Comparison of ENCODE assay signal across 1 cellular context in the genomic region with DNA sequence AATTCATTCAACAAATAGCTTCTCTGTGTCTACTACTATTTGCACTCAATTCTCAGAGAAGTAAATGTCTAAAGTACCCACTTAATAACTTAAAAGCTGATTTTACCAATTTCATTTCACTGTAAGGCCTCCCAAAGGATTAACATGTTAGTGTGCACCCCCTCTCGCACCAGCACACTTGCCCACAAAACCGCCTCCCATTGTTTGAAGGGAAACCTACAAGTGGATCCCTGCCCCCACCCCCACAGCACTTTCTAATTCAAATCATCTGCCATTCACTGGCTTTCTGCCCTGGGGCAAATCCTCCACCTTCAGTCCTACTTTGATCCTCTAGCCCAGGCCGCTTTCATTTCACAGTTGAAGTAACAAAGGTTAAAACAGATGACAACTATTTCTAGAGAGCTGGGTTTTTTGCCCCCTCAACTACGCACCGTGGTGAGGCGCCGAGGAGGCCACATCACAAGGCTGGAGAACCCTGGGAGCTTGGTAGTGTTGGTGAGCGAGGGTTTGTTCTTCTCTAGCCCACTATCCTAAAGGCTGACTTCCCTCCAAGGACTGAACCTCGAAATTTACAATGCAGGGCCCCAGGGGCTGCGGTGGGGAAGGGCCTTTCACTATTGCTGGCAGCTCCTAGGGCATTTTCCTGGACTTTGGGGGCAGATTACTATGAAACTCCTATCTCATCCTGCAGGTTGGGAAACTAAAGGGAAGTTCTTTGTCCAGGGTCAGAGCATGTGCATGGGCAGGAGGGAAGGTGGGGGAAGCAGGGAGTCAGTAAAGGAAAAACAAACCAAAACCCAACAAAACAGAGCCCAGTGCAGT.
TF ChIP-seq lines count a peak whose summit lies in the region.

No MANE protein-coding gene starts in this region.

TF ChIP-seq in HepG2, 621 proteins besides CTCF, POLR2A, EP300 and RAD21 (continued from another document and continues in another):
- TF ChIP-seq, protein P1, sequence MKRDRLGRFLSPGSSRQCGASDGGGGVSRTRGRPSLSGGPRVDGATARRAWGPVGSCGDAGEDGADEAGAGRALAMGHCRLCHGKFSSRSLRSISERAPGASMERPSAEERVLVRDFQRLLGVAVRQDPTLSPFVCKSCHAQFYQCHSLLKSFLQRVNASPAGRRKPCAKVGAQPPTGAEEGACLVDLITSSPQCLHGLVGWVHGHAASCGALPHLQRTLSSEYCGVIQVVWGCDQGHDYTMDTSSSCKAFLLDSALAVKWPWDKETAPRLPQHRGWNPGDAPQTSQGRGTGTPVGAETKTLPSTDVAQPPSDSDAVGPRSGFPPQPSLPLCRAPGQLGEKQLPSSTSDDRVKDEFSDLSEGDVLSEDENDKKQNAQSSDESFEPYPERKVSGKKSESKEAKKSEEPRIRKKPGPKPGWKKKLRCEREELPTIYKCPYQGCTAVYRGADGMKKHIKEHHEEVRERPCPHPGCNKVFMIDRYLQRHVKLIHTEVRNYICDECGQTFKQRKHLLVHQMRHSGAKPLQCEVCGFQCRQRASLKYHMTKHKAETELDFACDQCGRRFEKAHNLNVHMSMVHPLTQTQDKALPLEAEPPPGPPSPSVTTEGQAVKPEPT (CRISPR knock-in tag; IDR thresholded peaks at IDR 0.05; ENCODE audit: low read depth), result no peak
- TF ChIP-seq MAFG (CRISPR knock-in tag; IDR thresholded peaks at IDR 0.05) (no peak), ZSCAN22 (CRISPR knock-in tag; IDR thresholded peaks at IDR 0.05) (0 out of 2 replicates have a peak, but pooled peaks have one; percentile 41), GATAD2A (CRISPR knock-in tag; IDR thresholded peaks at IDR 0.05) (0 out of 2 replicates have a peak, but pooled peaks have one; percentile 0), HNF4A (CRISPR knock-in tag; IDR thresholded peaks at IDR 0.05) (peak; percentile 51), MED13 (CRISPR knock-in tag; IDR thresholded peaks at IDR 0.05) (0 out of 2 replicates have a peak, but pooled peaks have one; percentile 14), FIP1L1 (IDR thresholded peaks at IDR 0.05; ENCODE audit: borderline replicate concordance, insufficient read depth, low read depth, low read length) (no peak), TARDBP (CRISPR knock-in tag; IDR thresholded peaks at IDR 0.05) (peak; percentile 38; the same call in 1 of the 2 replicates), CCDC6 (CRISPR knock-in tag; IDR thresholded peaks at IDR 0.05) (peak; percentile 64), TMF1 (CRISPR knock-in tag; IDR thresholded peaks at IDR 0.05; ENCODE audit: low read depth) (peak; percentile 16; the same call in 1 of the 2 replicates), DPF2 (CRISPR knock-in tag; IDR thresholded peaks at IDR 0.05; ENCODE audit: borderline replicate concordance, low read depth) (peak; percentile 57; the same call in 1 of the 2 replicates), TCF12 (IDR thresholded peaks at IDR 0.05) (no peak), TCF12 (CRISPR knock-in tag; IDR thresholded peaks at IDR 0.05) (peak; percentile 2; the same call in 1 of the 2 replicates), RFX5 (IDR thresholded peaks at IDR 0.05; ENCODE audit: low read depth, low read length) (no peak), DMAP1 (CRISPR knock-in tag; IDR thresholded peaks at IDR 0.05) (0 out of 2 replicates have a peak, but pooled peaks have one; percentile 26), NR2F6 (IDR thresholded peaks at IDR 0.05) (no peak), NR2F6 (CRISPR knock-in tag; IDR thresholded peaks at IDR 0.05) (no peak), ZKSCAN1 (IDR thresholded peaks at IDR 0.05; ENCODE audit: low read length) (peak; percentile 29; the same call in 1 of the 2 replicates), SOX6 (IDR thresholded peaks at IDR 0.05) (no peak), SOX6 (CRISPR knock-in tag; IDR thresholded peaks at IDR 0.05) (peak; percentile 52; the same call in 1 of the 2 replicates), ZNF30 (CRISPR knock-in tag; IDR thresholded peaks at IDR 0.05) (0 out of 2 replicates have a peak, but pooled peaks have one; percentile 32), NFIC (IDR thresholded peaks at IDR 0.05; ENCODE audit: low read length) (0 out of 2 replicates have a peak, but pooled peaks have one; percentile 5), SMAD1 (CRISPR knock-in tag; IDR thresholded peaks at IDR 0.05; ENCODE audit: borderline replicate concordance, low read depth) (no peak), SAP130 (CRISPR knock-in tag; IDR thresholded peaks at IDR 0.05; ENCODE audit: low read depth) (peak; percentile 41), POLR2AphosphoS5 (IDR thresholded peaks at IDR 0.05; ENCODE audit: low read depth, low read length) (peak; percentile 24; the same call in 1 of the 2 replicates), NFIB (CRISPR knock-in tag; IDR thresholded peaks at IDR 0.05; ENCODE audit: borderline replicate concordance) (0 out of 2 replicates have a peak, but pooled peaks have one; percentile 53)
- TF ChIP-seq, protein P2, sequence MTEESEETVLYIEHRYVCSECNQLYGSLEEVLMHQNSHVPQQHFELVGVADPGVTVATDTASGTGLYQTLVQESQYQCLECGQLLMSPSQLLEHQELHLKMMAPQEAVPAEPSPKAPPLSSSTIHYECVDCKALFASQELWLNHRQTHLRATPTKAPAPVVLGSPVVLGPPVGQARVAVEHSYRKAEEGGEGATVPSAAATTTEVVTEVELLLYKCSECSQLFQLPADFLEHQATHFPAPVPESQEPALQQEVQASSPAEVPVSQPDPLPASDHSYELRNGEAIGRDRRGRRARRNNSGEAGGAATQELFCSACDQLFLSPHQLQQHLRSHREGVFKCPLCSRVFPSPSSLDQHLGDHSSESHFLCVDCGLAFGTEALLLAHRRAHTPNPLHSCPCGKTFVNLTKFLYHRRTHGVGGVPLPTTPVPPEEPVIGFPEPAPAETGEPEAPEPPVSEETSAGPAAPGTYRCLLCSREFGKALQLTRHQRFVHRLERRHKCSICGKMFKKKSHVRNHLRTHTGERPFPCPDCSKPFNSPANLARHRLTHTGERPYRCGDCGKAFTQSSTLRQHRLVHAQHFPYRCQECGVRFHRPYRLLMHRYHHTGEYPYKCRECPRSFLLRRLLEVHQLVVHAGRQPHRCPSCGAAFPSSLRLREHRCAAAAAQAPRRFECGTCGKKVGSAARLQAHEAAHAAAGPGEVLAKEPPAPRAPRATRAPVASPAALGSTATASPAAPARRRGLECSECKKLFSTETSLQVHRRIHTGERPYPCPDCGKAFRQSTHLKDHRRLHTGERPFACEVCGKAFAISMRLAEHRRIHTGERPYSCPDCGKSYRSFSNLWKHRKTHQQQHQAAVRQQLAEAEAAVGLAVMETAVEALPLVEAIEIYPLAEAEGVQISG (CRISPR knock-in tag; IDR thresholded peaks at IDR 0.05), result peak; percentile 28
- TF ChIP-seq, protein P3, sequence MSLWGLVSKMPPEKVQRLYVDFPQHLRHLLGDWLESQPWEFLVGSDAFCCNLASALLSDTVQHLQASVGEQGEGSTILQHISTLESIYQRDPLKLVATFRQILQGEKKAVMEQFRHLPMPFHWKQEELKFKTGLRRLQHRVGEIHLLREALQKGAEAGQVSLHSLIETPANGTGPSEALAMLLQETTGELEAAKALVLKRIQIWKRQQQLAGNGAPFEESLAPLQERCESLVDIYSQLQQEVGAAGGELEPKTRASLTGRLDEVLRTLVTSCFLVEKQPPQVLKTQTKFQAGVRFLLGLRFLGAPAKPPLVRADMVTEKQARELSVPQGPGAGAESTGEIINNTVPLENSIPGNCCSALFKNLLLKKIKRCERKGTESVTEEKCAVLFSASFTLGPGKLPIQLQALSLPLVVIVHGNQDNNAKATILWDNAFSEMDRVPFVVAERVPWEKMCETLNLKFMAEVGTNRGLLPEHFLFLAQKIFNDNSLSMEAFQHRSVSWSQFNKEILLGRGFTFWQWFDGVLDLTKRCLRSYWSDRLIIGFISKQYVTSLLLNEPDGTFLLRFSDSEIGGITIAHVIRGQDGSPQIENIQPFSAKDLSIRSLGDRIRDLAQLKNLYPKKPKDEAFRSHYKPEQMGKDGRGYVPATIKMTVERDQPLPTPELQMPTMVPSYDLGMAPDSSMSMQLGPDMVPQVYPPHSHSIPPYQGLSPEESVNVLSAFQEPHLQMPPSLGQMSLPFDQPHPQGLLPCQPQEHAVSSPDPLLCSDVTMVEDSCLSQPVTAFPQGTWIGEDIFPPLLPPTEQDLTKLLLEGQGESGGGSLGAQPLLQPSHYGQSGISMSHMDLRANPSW (CRISPR knock-in tag; IDR thresholded peaks at IDR 0.05; ENCODE audit: borderline replicate concordance), result 0 out of 2 replicates have a peak, but pooled peaks have one; percentile 48
- TF ChIP-seq, protein P4, sequence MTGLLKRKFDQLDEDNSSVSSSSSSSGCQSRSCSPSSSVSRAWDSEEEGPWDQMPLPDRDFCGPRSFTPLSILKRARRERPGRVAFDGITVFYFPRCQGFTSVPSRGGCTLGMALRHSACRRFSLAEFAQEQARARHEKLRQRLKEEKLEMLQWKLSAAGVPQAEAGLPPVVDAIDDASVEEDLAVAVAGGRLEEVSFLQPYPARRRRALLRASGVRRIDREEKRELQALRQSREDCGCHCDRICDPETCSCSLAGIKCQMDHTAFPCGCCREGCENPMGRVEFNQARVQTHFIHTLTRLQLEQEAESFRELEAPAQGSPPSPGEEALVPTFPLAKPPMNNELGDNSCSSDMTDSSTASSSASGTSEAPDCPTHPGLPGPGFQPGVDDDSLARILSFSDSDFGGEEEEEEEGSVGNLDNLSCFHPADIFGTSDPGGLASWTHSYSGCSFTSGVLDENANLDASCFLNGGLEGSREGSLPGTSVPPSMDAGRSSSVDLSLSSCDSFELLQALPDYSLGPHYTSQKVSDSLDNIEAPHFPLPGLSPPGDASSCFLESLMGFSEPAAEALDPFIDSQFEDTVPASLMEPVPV (CRISPR knock-in tag; IDR thresholded peaks at IDR 0.05), result 0 out of 2 replicates have a peak, but pooled peaks have one; percentile 47
- TF ChIP-seq, protein P5, sequence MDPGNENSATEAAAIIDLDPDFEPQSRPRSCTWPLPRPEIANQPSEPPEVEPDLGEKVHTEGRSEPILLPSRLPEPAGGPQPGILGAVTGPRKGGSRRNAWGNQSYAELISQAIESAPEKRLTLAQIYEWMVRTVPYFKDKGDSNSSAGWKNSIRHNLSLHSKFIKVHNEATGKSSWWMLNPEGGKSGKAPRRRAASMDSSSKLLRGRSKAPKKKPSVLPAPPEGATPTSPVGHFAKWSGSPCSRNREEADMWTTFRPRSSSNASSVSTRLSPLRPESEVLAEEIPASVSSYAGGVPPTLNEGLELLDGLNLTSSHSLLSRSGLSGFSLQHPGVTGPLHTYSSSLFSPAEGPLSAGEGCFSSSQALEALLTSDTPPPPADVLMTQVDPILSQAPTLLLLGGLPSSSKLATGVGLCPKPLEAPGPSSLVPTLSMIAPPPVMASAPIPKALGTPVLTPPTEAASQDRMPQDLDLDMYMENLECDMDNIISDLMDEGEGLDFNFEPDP (CRISPR knock-in tag; conservative IDR thresholded peaks at IDR 0.05), result 0 out of 2 replicates have a peak, but pooled peaks have one; percentile 20
- TF ChIP-seq, protein P6, sequence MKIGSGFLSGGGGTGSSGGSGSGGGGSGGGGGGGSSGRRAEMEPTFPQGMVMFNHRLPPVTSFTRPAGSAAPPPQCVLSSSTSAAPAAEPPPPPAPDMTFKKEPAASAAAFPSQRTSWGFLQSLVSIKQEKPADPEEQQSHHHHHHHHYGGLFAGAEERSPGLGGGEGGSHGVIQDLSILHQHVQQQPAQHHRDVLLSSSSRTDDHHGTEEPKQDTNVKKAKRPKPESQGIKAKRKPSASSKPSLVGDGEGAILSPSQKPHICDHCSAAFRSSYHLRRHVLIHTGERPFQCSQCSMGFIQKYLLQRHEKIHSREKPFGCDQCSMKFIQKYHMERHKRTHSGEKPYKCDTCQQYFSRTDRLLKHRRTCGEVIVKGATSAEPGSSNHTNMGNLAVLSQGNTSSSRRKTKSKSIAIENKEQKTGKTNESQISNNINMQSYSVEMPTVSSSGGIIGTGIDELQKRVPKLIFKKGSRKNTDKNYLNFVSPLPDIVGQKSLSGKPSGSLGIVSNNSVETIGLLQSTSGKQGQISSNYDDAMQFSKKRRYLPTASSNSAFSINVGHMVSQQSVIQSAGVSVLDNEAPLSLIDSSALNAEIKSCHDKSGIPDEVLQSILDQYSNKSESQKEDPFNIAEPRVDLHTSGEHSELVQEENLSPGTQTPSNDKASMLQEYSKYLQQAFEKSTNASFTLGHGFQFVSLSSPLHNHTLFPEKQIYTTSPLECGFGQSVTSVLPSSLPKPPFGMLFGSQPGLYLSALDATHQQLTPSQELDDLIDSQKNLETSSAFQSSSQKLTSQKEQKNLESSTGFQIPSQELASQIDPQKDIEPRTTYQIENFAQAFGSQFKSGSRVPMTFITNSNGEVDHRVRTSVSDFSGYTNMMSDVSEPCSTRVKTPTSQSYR (CRISPR knock-in tag; IDR thresholded peaks at IDR 0.05; ENCODE audit: borderline replicate concordance), result peak; percentile 62
- TF ChIP-seq, protein P7, sequence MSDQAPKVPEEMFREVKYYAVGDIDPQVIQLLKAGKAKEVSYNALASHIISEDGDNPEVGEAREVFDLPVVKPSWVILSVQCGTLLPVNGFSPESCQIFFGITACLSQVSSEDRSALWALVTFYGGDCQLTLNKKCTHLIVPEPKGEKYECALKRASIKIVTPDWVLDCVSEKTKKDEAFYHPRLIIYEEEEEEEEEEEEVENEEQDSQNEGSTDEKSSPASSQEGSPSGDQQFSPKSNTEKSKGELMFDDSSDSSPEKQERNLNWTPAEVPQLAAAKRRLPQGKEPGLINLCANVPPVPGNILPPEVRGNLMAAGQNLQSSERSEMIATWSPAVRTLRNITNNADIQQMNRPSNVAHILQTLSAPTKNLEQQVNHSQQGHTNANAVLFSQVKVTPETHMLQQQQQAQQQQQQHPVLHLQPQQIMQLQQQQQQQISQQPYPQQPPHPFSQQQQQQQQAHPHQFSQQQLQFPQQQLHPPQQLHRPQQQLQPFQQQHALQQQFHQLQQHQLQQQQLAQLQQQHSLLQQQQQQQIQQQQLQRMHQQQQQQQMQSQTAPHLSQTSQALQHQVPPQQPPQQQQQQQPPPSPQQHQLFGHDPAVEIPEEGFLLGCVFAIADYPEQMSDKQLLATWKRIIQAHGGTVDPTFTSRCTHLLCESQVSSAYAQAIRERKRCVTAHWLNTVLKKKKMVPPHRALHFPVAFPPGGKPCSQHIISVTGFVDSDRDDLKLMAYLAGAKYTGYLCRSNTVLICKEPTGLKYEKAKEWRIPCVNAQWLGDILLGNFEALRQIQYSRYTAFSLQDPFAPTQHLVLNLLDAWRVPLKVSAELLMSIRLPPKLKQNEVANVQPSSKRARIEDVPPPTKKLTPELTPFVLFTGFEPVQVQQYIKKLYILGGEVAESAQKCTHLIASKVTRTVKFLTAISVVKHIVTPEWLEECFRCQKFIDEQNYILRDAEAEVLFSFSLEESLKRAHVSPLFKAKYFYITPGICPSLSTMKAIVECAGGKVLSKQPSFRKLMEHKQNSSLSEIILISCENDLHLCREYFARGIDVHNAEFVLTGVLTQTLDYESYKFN (CRISPR knock-in tag; conservative IDR thresholded peaks at IDR 0.05), result peak; percentile 62
- TF ChIP-seq, protein P8, sequence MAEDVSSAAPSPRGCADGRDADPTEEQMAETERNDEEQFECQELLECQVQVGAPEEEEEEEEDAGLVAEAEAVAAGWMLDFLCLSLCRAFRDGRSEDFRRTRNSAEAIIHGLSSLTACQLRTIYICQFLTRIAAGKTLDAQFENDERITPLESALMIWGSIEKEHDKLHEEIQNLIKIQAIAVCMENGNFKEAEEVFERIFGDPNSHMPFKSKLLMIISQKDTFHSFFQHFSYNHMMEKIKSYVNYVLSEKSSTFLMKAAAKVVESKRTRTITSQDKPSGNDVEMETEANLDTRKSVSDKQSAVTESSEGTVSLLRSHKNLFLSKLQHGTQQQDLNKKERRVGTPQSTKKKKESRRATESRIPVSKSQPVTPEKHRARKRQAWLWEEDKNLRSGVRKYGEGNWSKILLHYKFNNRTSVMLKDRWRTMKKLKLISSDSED (CRISPR knock-in tag; IDR thresholded peaks at IDR 0.05), result no peak
